In genomic region chr9:114738581-114739316, GRCh38 we compare ENCODE assay signal across 8 cellular contexts. TPM values are rescaled to one million over a fixed set of nuclear protein-coding genes. Genes with fewer than 3 reads are reported as not detected.
DNase-seq lines count a peak whose midpoint lies in the region; ATAC-seq and FAIRE-seq lines count a peak whose summit lies in the region.

No MANE protein-coding gene starts in this region.

- peak; percentile 38 for FAIRE-seq in colon (lab: Jason Lieb, UNC)

- DNase-seq in EL (peak; percentile 85), NCI-H526 treated with DMSO at 0.1 percent for 48 hours (lab: John Stamatoyannopoulos, UW) (peak; percentile 29), left lobe of liver (ENCODE audit: low spot score) (peak; percentile 73), mesenteric fat pad (ENCODE audit: low spot score) (no peak)
- peak; percentile 79 for DNase-seq in activated CD4-positive, alpha-beta T cell treated with anti-CD3 and anti-CD28 coated beads for 48 hours
- DNase-seq in stimulated activated CD4-positive, alpha-beta T cell treated with anti-CD3 and anti-CD28 coated beads, TNF-alpha, amount 100 ng/mL, for 4 hours (ENCODE audit: low read depth in 3 of 3), result peak in 2 of 3 experiments; percentile 57 to 66

- ATAC-seq in HG02943 (IDR thresholded peaks at IDR 0.05; ENCODE audit: low read depth, unreplicated experiment) (peak; percentile 65), left lobe of liver (peak; percentile 100)

RNA-seq across cellular contexts. Expression of gene TEX48, which starts 56.8 kb away (rescaled TPM):
- not detected for total RNA-seq in left lobe of liver
- not detected for total RNA-seq in mesenteric fat pad
